Comparison of ENCODE assay signal across 18 cellular contexts in the genomic region with DNA sequence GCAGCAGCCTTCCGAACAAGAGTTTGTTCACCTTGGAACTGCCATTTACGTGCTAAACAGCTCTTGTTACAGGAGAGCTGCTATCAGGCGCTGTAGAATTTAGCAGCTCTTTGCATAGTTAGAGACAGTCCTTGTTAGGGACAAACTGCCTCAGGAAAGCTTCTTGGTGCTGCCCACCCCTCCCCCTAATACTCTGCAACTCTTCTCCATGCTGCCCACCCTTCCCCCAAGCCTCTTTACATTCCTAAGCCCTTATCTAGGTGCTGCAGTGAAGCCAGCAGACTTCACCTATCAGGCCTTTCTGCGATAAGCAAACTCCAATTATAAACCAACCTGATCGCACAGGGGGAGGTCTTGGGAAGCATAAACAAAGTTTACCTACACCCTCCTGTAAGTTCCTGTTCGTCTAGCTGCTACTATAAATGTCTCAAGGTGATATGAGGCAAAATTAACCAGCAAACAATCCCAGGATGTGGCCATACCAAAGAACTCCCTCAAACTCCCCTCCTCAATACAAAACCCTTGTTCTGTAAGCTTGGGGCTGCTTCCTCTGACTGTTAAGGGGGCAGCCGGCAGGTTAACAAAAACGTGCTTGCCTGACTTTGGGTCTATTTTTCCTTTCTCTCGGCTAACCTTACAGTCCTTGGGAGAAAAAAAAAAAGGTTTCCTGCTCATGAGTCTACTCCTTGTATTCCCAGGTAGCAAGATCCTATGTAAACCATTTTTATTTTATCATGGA.
DNase-seq lines count a peak whose midpoint lies in the region; ATAC-seq, FAIRE-seq and TF ChIP-seq lines count a peak whose summit lies in the region.
"Had no signal": no experiment of that assay in that cellular context is flagged by ENCODE, and none has a peak within 500 bp of the region (broad histone marks: within the 10 kb centered on the region; RNA-seq: fewer than 3 reads in every experiment).

No MANE protein-coding gene starts in this region.

- no peaks in the 10 kb centered on the region for H3K27me3 ChIP-seq in HUES48 (ENCODE audit: control insufficient read depth, insufficient read depth, low read length)
- no peaks in the 10 kb centered on the region for H3K27me3 ChIP-seq in K562 (ENCODE audit: control insufficient read depth in 2 of 2, insufficient read depth in 2 of 2, low read length in 2 of 2)
- H3K27me3 ChIP-seq in stomach: no peaks in the 10 kb centered on the region
- no peaks in the 10 kb centered on the region for H3K27me3 ChIP-seq in suprapubic skin
- H3K27me3 ChIP-seq: brain microvascular endothelial cell, neutrophil, SJSA1 had no signal

- TF ChIP-seq RAD21 in K562 (CRISPR knock-in tag; conservative IDR thresholded peaks at IDR 0.05 in 1 of 2, IDR thresholded peaks at IDR 0.05 in 1 of 2): peak in 1 of 2 experiments; percentile 30; a peak in 2 of 4 replicates

- peak; percentile 45; the same call in 1 of the 2 replicates for TF ChIP-seq POLR2A in K562 (conservative IDR thresholded peaks at IDR 0.05)
- no peak for TF ChIP-seq POLR2A in stomach (IDR thresholded peaks at IDR 0.05)
- TF ChIP-seq POLR2A in suprapubic skin (IDR thresholded peaks at IDR 0.05): no peak

- FAIRE-seq in K562 (lab: Jason Lieb, UNC): peak; percentile 99
- FAIRE-seq: kidney had no signal

- H3K9me1 ChIP-seq in K562 (ENCODE audit: control insufficient read depth, insufficient read depth, low read length): no peaks in the 10 kb centered on the region

- no peaks in the 10 kb centered on the region for H3K79me2 ChIP-seq in K562 (ENCODE audit: control insufficient read depth, insufficient read depth, low read length)

- H3K36me3 ChIP-seq in HUES48 (ENCODE audit: control insufficient read depth, insufficient read depth, low read length) (no peaks in the 10 kb centered on the region), K562 (ENCODE audit: control insufficient read depth, insufficient read depth, low read length) (no peaks in the 10 kb centered on the region; the same call in 2 of the 3 replicates), stomach (no peaks in the 10 kb centered on the region), suprapubic skin (no peaks in the 10 kb centered on the region)
- H3K36me3 ChIP-seq: brain microvascular endothelial cell, neutrophil, SJSA1 had no signal

- H3K9ac ChIP-seq in HUES48 (ENCODE audit: low read depth, low read length): peak overlapping the region; percentile 31; the same call in 1 of the 2 replicates
- peak overlapping the region in 1 of 2 experiments; percentile 63; a peak in 2 of 4 replicates for H3K9ac ChIP-seq in K562 (ENCODE audit: insufficient read depth in 1 of 2, low read depth in 2 of 2, low read length in 2 of 2)

- H3K27ac ChIP-seq in HUES48 (ENCODE audit: low read depth, low read length) (peak overlapping the region; percentile 83), K562 (ENCODE audit: extremely low read depth, low read depth, low read length) (peak overlapping the region; percentile 90), stomach (peak overlapping the region; percentile 46 to 74 (median 54)), suprapubic skin (no peak overlapping the region)
- H3K27ac ChIP-seq: brain microvascular endothelial cell, neutrophil, SJSA1 had no signal

- peak overlapping the region; percentile 78 for H3K4me2 ChIP-seq in K562 (ENCODE audit: insufficient read depth, low read length)

- peak; percentile 69 to 95 (median 74) for DNase-seq in K562 (ENCODE audit: extremely low read depth in 1 of 4, low spot score in 3 of 4)
- peak; percentile 17 for DNase-seq in inferior parietal cortex (ENCODE audit: extremely low spot score)
- DNase-seq in stomach: peak; percentile 44
- DNase-seq in suprapubic skin (ENCODE audit: low spot score in 2 of 2): no peak
- DNase-seq in foreskin melanocyte: no peak
- DNase-seq: activated CD4-positive, CD25-positive, alpha-beta regulatory T cell treated with anti-CD3 and anti-CD28 coated beads, Interleukin-2, amount 50 U/mL, for 72 hours; activated naive CD8-positive, alpha-beta T cell treated with anti-CD3 and anti-CD28 coated beads for 36 hours; brain microvascular endothelial cell; dermis blood vessel endothelial cell; kidney; NCI-H1417; PC-3; stimulated activated naive CD8-positive, alpha-beta T cell treated with anti-CD3 and anti-CD28 coated beads, Interleukin-15, Interleukin-2, amounts not matched to agents 100 U/mL and 50 U/mL, for 24 hours had no signal

- H4K20me1 ChIP-seq in K562 (replicated peaks; ENCODE audit: control insufficient read depth, insufficient read depth, low read length): no peaks in the 10 kb centered on the region

- WGBS in K562 (ENCODE audit: insufficient coverage, low coverage, missing lambda C conversion rate): 3% methylated on average over 9 of the region's 9 CpGs
- WGBS in stomach, 5 donors: 9 to 25% (median 17%) methylated on average over 9 of the region's 9 CpGs
- 40% methylated on average over 9 of the region's 9 CpGs for WGBS in suprapubic skin

- ATAC-seq in K562 (peak; percentile 94), HG03460 (IDR thresholded peaks at IDR 0.05; ENCODE audit: unreplicated experiment) (no peak)
- ATAC-seq: HCT116; PC-3; stimulated activated naive CD8-positive, alpha-beta T cell treated with anti-CD3 and anti-CD28 coated beads, Interleukin-15, Interleukin-2, amounts not matched to agents 100 U/mL and 50 U/mL, for 24 hours had no signal

- CTCF ChIA-PET in K562 (lab: Yijun Ruan, JAX; ENCODE audit: low intra/inter-chr PET ratio): no interaction called here

- H3K4me1 ChIP-seq in HUES48 (ENCODE audit: control insufficient read depth, insufficient read depth, low read length) (peaks cover 20% of the 10 kb centered on the region), K562 (replicated peaks in 1 of 2; ENCODE audit: control insufficient read depth in 2 of 2, insufficient read depth in 2 of 2, low read length in 2 of 2) (peaks cover 0 to 24% of the 10 kb centered on the region in 2 experiments; a peak in 2 of 5 replicates), stomach (peaks cover 0 to 4% (median 0%) of the 10 kb centered on the region in 4 donors), suprapubic skin (no peaks in the 10 kb centered on the region)
- H3K4me1 ChIP-seq: SJSA1 had no signal

- H3K9me3 ChIP-seq in HUES48 (ENCODE audit: control insufficient read depth, insufficient read depth, low read length) (peaks cover 45% of the 10 kb centered on the region), K562 (replicated peaks; ENCODE audit: control insufficient read depth, insufficient read depth, low read depth, low read length) (peaks cover 7% of the 10 kb centered on the region; the same call in 1 of the 2 replicates), stomach (peaks cover 0 to 15% (median 2%) of the 10 kb centered on the region in 4 donors), suprapubic skin (peaks cover 6% of the 10 kb centered on the region)
- H3K9me3 ChIP-seq: SJSA1 had no signal

- POLR2A ChIA-PET in K562 (lab: Yijun Ruan, JAX): interaction anchor here (0.8 kb wide), 1 partner anchor 10 kb away, joined by 3 read pairs; no protein-coding TSS in a partner anchor

- TF ChIP-seq CTCF in K562 (IDR thresholded peaks at IDR 0.05 in 2 of 3, conservative IDR thresholded peaks at IDR 0.05 in 1 of 3; ENCODE audit: insufficient read depth in 2 of 3, low read depth in 1 of 3, low read length in 3 of 3) (no peak), stomach (IDR thresholded peaks at IDR 0.05) (no peak), suprapubic skin (IDR thresholded peaks at IDR 0.05) (no peak)

- no TSS peak for BruUV-seq in K562 (replicated peaks; lab: Mats Ljungman, UMichigan)

- intact Hi-C loops in K562 (cut with micrococcal nuclease): loop anchor here (1.0 kb wide), 1 partner anchor 86 kb away; no protein-coding TSS in a partner anchor
- intact Hi-C loops in stomach (cut with DNase I; ENCODE audit: low total_unique reads): no loop called here

- TF ChIP-seq EP300 in K562 (IDR thresholded peaks at IDR 0.05; ENCODE audit: low read length): peak; percentile 98
- no peak for TF ChIP-seq EP300 in stomach (IDR thresholded peaks at IDR 0.05)
- TF ChIP-seq EP300 in suprapubic skin (IDR thresholded peaks at IDR 0.05): no peak

- H2AFZ ChIP-seq in K562 (ENCODE audit: low read depth, low read length): peak overlapping the region; percentile 90

- H3K4me3 ChIP-seq in HUES48 (ENCODE audit: low read depth, low read length): peak overlapping the region; percentile 42
- peak overlapping the region; percentile 17; the same call in 1 of the 2 replicates for H3K4me3 ChIP-seq in K562
- peak overlapping the region in 1 of 4 donors; percentile 7 for H3K4me3 ChIP-seq in stomach
- H3K4me3 ChIP-seq in suprapubic skin: no peak overlapping the region
- H3K4me3 ChIP-seq: SJSA1 had no signal

- in situ Hi-C loops in K562 (cut with MboI): no loop called here

TF ChIP-seq in K562, 482 proteins besides CTCF, POLR2A, EP300 and RAD21 (continues in another document):
- TF ChIP-seq CEBPB (tag; IDR thresholded peaks at IDR 0.05) (0 out of 2 replicates have a peak, but pooled peaks have one; percentile 11), ATF7 (IDR thresholded peaks at IDR 0.05) (peak; percentile 48), ZZZ3 (IDR thresholded peaks at IDR 0.05) (no peak), MAFF (IDR thresholded peaks at IDR 0.05; ENCODE audit: low read length) (no peak), WHSC1 (IDR thresholded peaks at IDR 0.05; ENCODE audit: low read length) (no peak), POLR2AphosphoS5 (IDR thresholded peaks at IDR 0.05; ENCODE audit: control insufficient read depth, insufficient read depth, low read depth, low read length) (peak; percentile 97), CSDE1 (IDR thresholded peaks at IDR 0.05) (no peak), MEF2D (tag; conservative IDR thresholded peaks at IDR 0.05; ENCODE audit: low read depth) (no peak), ILK (tag; IDR thresholded peaks at IDR 0.05; ENCODE audit: borderline replicate concordance, low read depth) (no peak), ZNF644 (tag; IDR thresholded peaks at IDR 0.05; ENCODE audit: low read depth) (peak; percentile 72; the same call in 1 of the 2 replicates), HDAC1 (IDR thresholded peaks at IDR 0.05) (peak in 1 of 2 experiments; percentile 85; a peak in 2 of 4 replicates), HDGF (IDR thresholded peaks at IDR 0.05) (no peak), NR2F6 (CRISPR knock-in tag; IDR thresholded peaks at IDR 0.05) (no peak), ZNF77 (CRISPR knock-in tag; IDR thresholded peaks at IDR 0.05) (no peak)

Comparison
In these comparisons a context has a peak if more than half of its experiments do, and no peak if none do; other contexts are left out.
1. DNase-seq: peak in K562 (4 of 4), inferior parietal cortex (single experiment) and stomach (single experiment); none in suprapubic skin (0 of 2) and foreskin melanocyte (single experiment).